ENCODE assay signal across 30 cellular contexts in the genomic region with DNA sequence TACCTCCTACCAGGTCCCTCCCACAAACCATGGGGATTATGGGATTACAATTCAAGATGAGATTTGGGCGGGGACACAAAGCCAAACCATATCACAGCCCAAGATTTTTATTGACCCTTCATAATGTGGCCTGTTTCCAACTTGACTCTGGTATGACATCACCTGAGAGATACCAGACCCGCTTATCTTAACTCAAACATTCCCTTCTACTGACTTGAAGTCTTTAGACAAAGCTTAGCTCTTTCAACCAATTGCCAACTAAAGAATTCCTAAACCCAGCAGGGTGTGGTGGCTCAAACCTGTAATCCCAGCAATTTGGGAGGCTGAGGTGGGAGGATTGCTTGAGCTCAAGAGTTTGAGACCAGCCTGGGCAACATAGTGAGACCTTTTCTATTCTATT.
"Had no signal": no experiment of that assay in that cellular context is flagged by ENCODE, and none has a peak within 500 bp of the region (broad histone marks: within the 10 kb centered on the region; RNA-seq: fewer than 3 reads in every experiment).

No MANE protein-coding gene starts in this region.

- H3K4me1 ChIP-seq: pancreas, prostate gland, right lobe of liver, sigmoid colon, spleen, suprapubic skin, testis, tibial artery, transverse colon, upper lobe of right lung, uterus had no signal

- FAIRE-seq: pancreas had no signal

- H3K27ac ChIP-seq: neural progenitor cell, pancreas, prostate gland, right lobe of liver, sigmoid colon, spleen, suprapubic skin, testis, tibial artery, transverse colon, upper lobe of right lung, uterus had no signal

- H3K9ac ChIP-seq: neural progenitor cell had no signal

- H3K4me3 Mint-ChIP-seq: naive thymus-derived CD4-positive, alpha-beta T cell; natural killer cell; nephron; neural progenitor cell; stimulated activated memory B cell treated with anti-CD40 and anti-IgM and Interleukin-4, amounts not matched to agents 10 μg/mL and 1 μg/mL and 100 μg/mL, for 72 hours; stimulated activated naive CD8-positive, alpha-beta T cell treated with anti-CD3 and anti-CD28 coated beads, Interleukin-15, amount 100 ng/mL, for 72 hours; type B pancreatic cell had no signal

- H3K9me3 ChIP-seq: pancreas, prostate gland, right lobe of liver, testis, transverse colon, upper lobe of right lung, uterus had no signal

- H3K36me3 Mint-ChIP-seq: naive thymus-derived CD4-positive, alpha-beta T cell; natural killer cell; neural progenitor cell; stimulated activated memory B cell treated with anti-CD40 and anti-IgM and Interleukin-4, amounts not matched to agents 10 μg/mL and 1 μg/mL and 100 μg/mL, for 72 hours; type B pancreatic cell had no signal

- H3K4me2 ChIP-seq: neural progenitor cell, smooth muscle cell had no signal

- H3K27me3 Mint-ChIP-seq: stimulated activated naive CD8-positive, alpha-beta T cell treated with anti-CD3 and anti-CD28 coated beads, Interleukin-15, amount 100 ng/mL, for 72 hours had no signal

- H3K4me1 Mint-ChIP-seq: naive thymus-derived CD4-positive, alpha-beta T cell; natural killer cell; stimulated activated memory B cell treated with anti-CD40 and anti-IgM and Interleukin-4, amounts not matched to agents 10 μg/mL and 1 μg/mL and 100 μg/mL, for 72 hours; stimulated activated naive CD8-positive, alpha-beta T cell treated with anti-CD3 and anti-CD28 coated beads, Interleukin-15, amount 100 ng/mL, for 72 hours had no signal

- H3K27me3 ChIP-seq: pancreas, right lobe of liver, sigmoid colon, spleen, suprapubic skin, testis, tibial artery, transverse colon, upper lobe of right lung, uterus had no signal

- ATAC-seq: naive thymus-derived CD4-positive, alpha-beta T cell; natural killer cell; pancreas; right cardiac atrium; right lobe of liver; stimulated activated memory B cell treated with anti-CD40 and anti-IgM and Interleukin-4, amounts not matched to agents 10 μg/mL and 1 μg/mL and 100 μg/mL, for 72 hours; stimulated activated naive CD8-positive, alpha-beta T cell treated with anti-CD3 and anti-CD28 coated beads, Interleukin-15, amount 100 ng/mL, for 72 hours; stimulated activated naive CD8-positive, alpha-beta T cell treated with anti-CD3 and anti-CD28 coated beads, Interleukin-15, Interleukin-2, amounts not matched to agents 100 U/mL and 50 U/mL, for 24 hours; upper lobe of right lung had no signal

- H3K9me3 Mint-ChIP-seq: natural killer cell had no signal

- H3K27ac Mint-ChIP-seq: naive thymus-derived CD4-positive, alpha-beta T cell; natural killer cell; nephron; neural progenitor cell; stimulated activated memory B cell treated with anti-CD40 and anti-IgM and Interleukin-4, amounts not matched to agents 10 μg/mL and 1 μg/mL and 100 μg/mL, for 72 hours; type B pancreatic cell had no signal

- DNase-seq: naive thymus-derived CD4-positive, alpha-beta T cell; natural killer cell; occipital lobe; pancreas; retina; right cardiac atrium; right lobe of liver; sigmoid colon; spleen; stimulated activated CD4-positive, alpha-beta T cell treated with anti-CD3 and anti-CD28 coated beads, Interleukin-12 subunit alpha, Interleukin-12 subunit beta, amount 100 ng/mL, for 4 hours; stimulated activated CD4-positive, alpha-beta T cell treated with anti-CD3 and anti-CD28 coated beads, Interleukin-1b, Interleukin-23, amount 100 ng/mL, for 48 hours; stimulated activated CD4-positive, alpha-beta T cell treated with anti-CD3 and anti-CD28 coated beads, Interleukin-4, amount 100 ng/mL, for 1 hour; stimulated activated CD4-positive, alpha-beta T cell treated with anti-CD3 and anti-CD28 coated beads, Interleukin-4, amount 100 ng/mL, for 4 hours; stimulated activated CD8-positive, alpha-beta memory T cell treated with anti-CD3 and anti-CD28 coated beads, Interleukin-4, amount 100 ng/mL, for 48 hours; stimulated activated naive CD4-positive, alpha-beta T cell; stimulated activated naive CD8-positive, alpha-beta T cell treated with anti-CD3 and anti-CD28 coated beads, Interleukin-15, amount 100 ng/mL, for 72 hours; stimulated activated naive CD8-positive, alpha-beta T cell treated with anti-CD3 and anti-CD28 coated beads, Interleukin-15, Interleukin-2, amounts not matched to agents 100 U/mL and 50 U/mL, for 24 hours; substantia nigra; testis; tibial artery; transverse colon; upper lobe of right lung; uterus had no signal

- H3K4me3 ChIP-seq: neural progenitor cell, pancreas, prostate gland, right lobe of liver, sigmoid colon, smooth muscle cell, spleen, suprapubic skin, testis, tibial artery, transverse colon, upper lobe of right lung, uterus had no signal

- H3K36me3 ChIP-seq: neural progenitor cell, pancreas, prostate gland, right lobe of liver, sigmoid colon, spleen, suprapubic skin, tibial artery, transverse colon, upper lobe of right lung, uterus had no signal
